ENCODE assay signal across 14 cellular contexts in the genomic region with DNA sequence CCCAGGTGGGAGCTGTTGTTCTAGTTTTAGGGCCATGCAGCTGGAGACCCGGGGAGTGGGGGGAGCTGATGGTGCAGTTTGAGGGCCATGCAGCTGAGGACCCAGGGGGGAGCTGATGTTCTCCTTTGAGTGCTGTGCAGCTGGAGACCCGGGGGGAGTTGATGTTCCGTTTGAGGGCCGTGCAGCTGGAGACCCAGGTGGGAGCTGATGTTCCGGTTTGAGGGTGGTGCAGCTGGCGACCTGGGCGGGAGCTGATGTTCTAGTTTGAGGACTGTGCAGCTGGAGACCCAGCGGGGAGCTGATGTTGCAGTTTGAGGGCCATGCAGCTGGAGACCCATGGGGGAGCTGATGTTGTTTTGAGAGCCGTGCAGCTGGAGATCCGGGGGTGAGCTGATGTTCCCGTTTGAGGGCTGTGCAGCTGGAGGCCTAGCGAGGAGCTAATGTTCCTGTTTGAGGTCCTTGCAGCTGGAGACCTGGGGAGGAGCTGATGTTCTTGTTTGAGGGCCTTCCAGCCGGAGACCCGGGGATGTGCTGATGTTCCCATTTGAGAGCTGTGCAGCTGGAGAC.
"Had no signal": no experiment of that assay in that cellular context is flagged by ENCODE, and none has a peak within 500 bp of the region (broad histone marks: within the 10 kb centered on the region; RNA-seq: fewer than 3 reads in every experiment).

No MANE protein-coding gene starts in this region.

- H3K27ac Mint-ChIP-seq: activated B cell treated with CpG ODN at 0.5 μM for 24 hours; activated naive CD8-positive, alpha-beta T cell treated with anti-CD3 and anti-CD28 coated beads for 36 hours had no signal

- H3K27ac ChIP-seq: epithelial cell of prostate, gastroesophageal sphincter, prostate gland, testis had no signal

- H3K9ac ChIP-seq: SK-N-SH had no signal

- ATAC-seq: gastroesophageal sphincter; sciatic nerve; stimulated activated naive CD8-positive, alpha-beta T cell treated with anti-CD3 and anti-CD28 coated beads, Interleukin-15, amount 100 ng/mL, for 72 hours had no signal

- DNase-seq: activated B cell treated with CpG ODN at 0.5 μM for 24 hours; activated CD4-positive, alpha-beta T cell treated with anti-CD3 and anti-CD28 coated beads, Interleukin-2, amount 10 ng/mL, durations not matched to agents 24 days and 14 days; activated naive CD8-positive, alpha-beta T cell treated with anti-CD3 and anti-CD28 coated beads for 36 hours; activated T-cell treated with anti-CD3 and anti-CD28 coated beads for 4 hours; effector CD8-positive, alpha-beta T cell; kidney; SK-N-SH; stimulated activated CD4-positive, alpha-beta T cell treated with anti-CD3 and anti-CD28 coated beads, Interleukin-2, amount 100 ng/mL, for 24 hours; stimulated activated naive CD8-positive, alpha-beta T cell treated with anti-CD3 and anti-CD28 coated beads, Interleukin-15, amount 100 ng/mL, for 72 hours; testis had no signal

- H3K4me2 ChIP-seq: SK-N-SH had no signal

- H3K36me3 ChIP-seq: prostate gland had no signal

- H3K9me3 ChIP-seq: gastroesophageal sphincter, prostate gland, SK-N-SH, testis had no signal

- H3K4me3 ChIP-seq: gastroesophageal sphincter, prostate gland, testis had no signal

- H3K4me1 ChIP-seq: prostate gland had no signal

- H3K27me3 ChIP-seq: gastroesophageal sphincter, testis had no signal

- H3K27me3 Mint-ChIP-seq: activated B cell treated with CpG ODN at 0.5 μM for 24 hours; activated CD4-positive, alpha-beta T cell treated with anti-CD3 and anti-CD28 coated beads, Interleukin-2, amount 10 ng/mL, durations not matched to agents 24 days and 14 days; activated naive CD8-positive, alpha-beta T cell treated with anti-CD3 and anti-CD28 coated beads for 36 hours; stimulated activated naive CD8-positive, alpha-beta T cell treated with anti-CD3 and anti-CD28 coated beads, Interleukin-15, amount 100 ng/mL, for 72 hours had no signal

- H3K9me3 Mint-ChIP-seq: activated B cell treated with CpG ODN at 0.5 μM for 24 hours; activated CD4-positive, alpha-beta T cell treated with anti-CD3 and anti-CD28 coated beads, Interleukin-2, amount 10 ng/mL, durations not matched to agents 24 days and 14 days; activated naive CD8-positive, alpha-beta T cell treated with anti-CD3 and anti-CD28 coated beads for 36 hours; stimulated activated naive CD8-positive, alpha-beta T cell treated with anti-CD3 and anti-CD28 coated beads, Interleukin-15, amount 100 ng/mL, for 72 hours had no signal

- H3K4me3 Mint-ChIP-seq: activated B cell treated with CpG ODN at 0.5 μM for 24 hours; activated CD4-positive, alpha-beta T cell treated with anti-CD3 and anti-CD28 coated beads, Interleukin-2, amount 10 ng/mL, durations not matched to agents 24 days and 14 days; activated naive CD8-positive, alpha-beta T cell treated with anti-CD3 and anti-CD28 coated beads for 36 hours; stimulated activated naive CD8-positive, alpha-beta T cell treated with anti-CD3 and anti-CD28 coated beads, Interleukin-15, amount 100 ng/mL, for 72 hours had no signal
